ENCODE assay signal across 8 cellular contexts in the genomic region with DNA sequence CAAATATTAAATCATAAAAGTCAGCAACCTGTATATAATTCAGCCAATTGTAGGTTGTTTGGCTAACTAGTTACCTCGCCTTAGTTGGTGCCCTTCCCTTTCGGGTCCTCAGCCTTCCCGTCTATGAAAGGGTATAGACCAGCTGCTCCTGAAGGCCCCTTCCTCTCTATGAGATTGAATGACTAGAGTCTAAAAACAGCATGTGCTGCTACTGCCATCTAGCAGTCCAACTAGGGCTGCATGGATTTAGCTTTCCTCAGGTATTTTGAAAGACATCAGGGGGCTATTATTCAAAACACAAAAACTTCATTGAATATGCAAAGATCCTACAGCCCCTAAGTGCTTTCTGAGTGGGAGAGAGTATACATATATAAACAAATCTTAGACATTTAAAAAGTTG. TPM values are rescaled to one million over a fixed set of nuclear protein-coding genes. Genes with fewer than 3 reads are reported as not detected.
DNase-seq lines count a peak whose midpoint lies in the region; ATAC-seq and TF ChIP-seq lines count a peak whose summit lies in the region.

No MANE protein-coding gene starts in this region.

- peaks cover 13 to 16% of the 10 kb centered on the region in 2 donors for H3K4me1 Mint-ChIP-seq in immature natural killer cell

- no peak overlapping the region for H2BK15ac ChIP-seq in mesendoderm (replicated peaks; ENCODE audit: low read depth)

- TF ChIP-seq CTCF in GM12874 (IDR thresholded peaks at IDR 0.05; ENCODE audit: insufficient read depth, low read depth, low read length) (peak; percentile 46), adrenal gland (IDR thresholded peaks at IDR 0.05) (peak in 5 of 6 experiments; percentile 15 to 45 (median 31))

- H3K9ac ChIP-seq in mesendoderm (ENCODE audit: low read length), result no peak overlapping the region

- H2AK5ac ChIP-seq in mesendoderm (ENCODE audit: low read length), result no peak overlapping the region

- WGBS in adrenal gland, 4 donors, result 17 to 21% (median 19%) methylated on average over 3 of the region's 3 CpGs
- no CpG with 5 or more reads among the region's 3 CpGs for WGBS in mesendoderm (ENCODE audit: extremely low coverage, insufficient coverage, low lambda C conversion rate)

- H3K36me3 Mint-ChIP-seq in immature natural killer cell, result no peaks in the 10 kb centered on the region

- H3K27me3 Mint-ChIP-seq in immature natural killer cell (ENCODE audit: low read depth in 3 of 3), result peaks cover 3 to 10% (median 3%) of the 10 kb centered on the region in 3 donors

- H3K4ac ChIP-seq in mesendoderm (ENCODE audit: low read depth, low read length), result no peak overlapping the region

- H3K4me2 ChIP-seq in mesendoderm (ENCODE audit: low read length), result no peak overlapping the region

- DNase-seq in NCI-H1694 (lab: John Stamatoyannopoulos, UW) (peak; percentile 34), adrenal gland (no peak), mesendoderm (peak; percentile 86), HK-2 (ENCODE audit: unreplicated experiment) (no peak), immature natural killer cell (no peak)

- H3K4me3 ChIP-seq in adrenal gland, result no peak overlapping the region
- no peak overlapping the region for H3K4me3 ChIP-seq in mesendoderm (ENCODE audit: low read length)

- H3K27ac ChIP-seq in adrenal gland (no peak overlapping the region), mesendoderm (ENCODE audit: low read depth, low read length) (no peak overlapping the region)

- no peaks in the 10 kb centered on the region for H3K79me2 ChIP-seq in mesendoderm (ENCODE audit: control insufficient read depth, insufficient read depth, low read length)

- TF ChIP-seq POLR2A in adrenal gland (IDR thresholded peaks at IDR 0.05), result no peak

- no peak overlapping the region for H2BK120ac ChIP-seq in mesendoderm (ENCODE audit: low read depth, low read length)

- no peaks in the 10 kb centered on the region for H3K79me1 ChIP-seq in mesendoderm (ENCODE audit: low read length)

- H3K4me3 Mint-ChIP-seq in immature natural killer cell, result no peak overlapping the region

- H3K9me3 ChIP-seq in adrenal gland (replicated peaks in 1 of 3), result no peaks in the 10 kb centered on the region

- H3K36me3 ChIP-seq in adrenal gland (replicated peaks in 1 of 2), result no peaks in the 10 kb centered on the region
- no peaks in the 10 kb centered on the region for H3K36me3 ChIP-seq in mesendoderm (ENCODE audit: control insufficient read depth, insufficient read depth, low read length)

- no peak overlapping the region for H3K23ac ChIP-seq in mesendoderm (ENCODE audit: low read length)

- no peak for ATAC-seq in GM21529 (IDR thresholded peaks at IDR 0.05; ENCODE audit: unreplicated experiment)
- ATAC-seq in GM19397 (IDR thresholded peaks at IDR 0.05; ENCODE audit: unreplicated experiment), result no peak

- no peak overlapping the region for H3K18ac ChIP-seq in mesendoderm (ENCODE audit: low read length)

- no peak overlapping the region for H3K56ac ChIP-seq in mesendoderm (ENCODE audit: low read length)

- H4K5ac ChIP-seq in mesendoderm (ENCODE audit: low read length), result no peak overlapping the region

- intact Hi-C loops in adrenal gland (cut with DNase I), result no loop called here

- no peaks in the 10 kb centered on the region for H3K4me1 ChIP-seq in adrenal gland (replicated peaks in 1 of 2)
- H3K4me1 ChIP-seq in mesendoderm (ENCODE audit: control insufficient read depth, low read depth, low read length), result peaks cover 5% of the 10 kb centered on the region

- no peak overlapping the region for H4K8ac ChIP-seq in mesendoderm (ENCODE audit: low read depth, low read length)

- H3K27me3 ChIP-seq in adrenal gland (no peaks in the 10 kb centered on the region), mesendoderm (ENCODE audit: insufficient read depth, low read length, poor library complexity) (no peaks in the 10 kb centered on the region)

- no peak overlapping the region for H3K27ac Mint-ChIP-seq in immature natural killer cell

- no peak overlapping the region for H2BK5ac ChIP-seq in mesendoderm (ENCODE audit: low read length)

- no peaks in the 10 kb centered on the region for H3K9me3 Mint-ChIP-seq in immature natural killer cell

RNA-seq across cellular contexts. Expression of gene TMEM263, which starts 37.0 kb away (rescaled TPM):
- total RNA-seq in adrenal gland, result 10 to 100 TPM; 32.1 to 53.6 (median 45.4) TPM
- 10 to 100 TPM; 12.1 to 59.7 (median 27.0) TPM for polyA plus RNA-seq in adrenal gland
- polyA plus RNA-seq in mesendoderm (2013, experiment 1 of 2), result 9.8 TPM
- polyA plus RNA-seq in mesendoderm (2013, experiment 2 of 2), result 9.3 TPM
- 10 to 100 TPM; 30.2 to 33.5 (median 31.0) TPM for polyA plus RNA-seq in immature natural killer cell

Comparison
In these comparisons a context has a peak if more than half of its experiments do, and no peak if none do; other contexts are left out.
1. DNase-seq: peak in NCI-H1694 (single experiment) and mesendoderm (single experiment); none in adrenal gland (0 of 7), HK-2 (single experiment) and immature natural killer cell (0 of 3).